ENCODE assay signal across 2 cellular contexts in the genomic region with DNA sequence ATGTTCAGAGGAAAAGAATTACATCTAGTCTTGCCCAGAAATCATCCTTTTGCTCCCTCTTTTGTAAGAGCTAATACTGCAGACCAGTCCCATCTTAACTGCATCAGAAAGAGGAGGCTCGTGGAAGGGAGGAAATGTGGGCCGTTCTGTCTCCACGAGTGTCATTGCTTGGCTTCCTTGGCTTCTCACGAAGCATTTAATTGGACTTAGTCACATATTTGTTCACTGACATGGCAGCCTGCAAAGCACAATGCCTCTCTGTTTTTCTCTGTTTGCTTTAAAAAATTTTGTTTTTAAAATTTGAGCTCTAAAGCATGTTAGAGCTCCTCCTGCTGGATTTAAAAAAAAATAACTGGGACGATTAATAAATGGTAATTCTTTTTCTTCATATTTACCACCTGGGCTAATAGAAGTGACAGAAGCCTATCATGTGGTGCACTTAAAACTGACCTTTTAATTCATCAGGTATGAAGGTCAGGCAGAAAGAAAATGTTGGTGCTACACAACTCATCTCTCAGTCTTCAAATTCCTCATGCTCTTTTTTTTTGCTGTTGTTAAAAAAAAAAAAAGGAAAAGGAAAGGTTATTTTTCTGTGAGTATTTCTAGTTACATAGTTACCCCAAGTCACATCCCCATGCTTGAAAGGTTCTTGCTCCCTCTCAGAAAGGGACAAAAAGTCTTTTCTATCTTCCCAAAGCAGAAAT.
TF ChIP-seq lines count a peak whose summit lies in the region.

No MANE protein-coding gene starts in this region.

TF ChIP-seq in SK-N-SH treated with all-trans-retinoic acid at 6 μM for 48 hours, 23 proteins besides CTCF, POLR2A, EP300 and RAD21:
- TF ChIP-seq ZNF70 (CRISPR knock-in tag; IDR thresholded peaks at IDR 0.05), result no peak
- no peak for TF ChIP-seq ZNF8 (CRISPR knock-in tag; IDR thresholded peaks at IDR 0.05)
- TF ChIP-seq ISL1 (CRISPR knock-in tag; IDR thresholded peaks at IDR 0.05), result no peak
- TF ChIP-seq CREB5 (CRISPR knock-in tag; IDR thresholded peaks at IDR 0.05; ENCODE audit: low read depth), result no peak
- no peak for TF ChIP-seq OSR1 (CRISPR knock-in tag; IDR thresholded peaks at IDR 0.05)
- TF ChIP-seq ZFP30 (CRISPR knock-in tag; IDR thresholded peaks at IDR 0.05), result no peak
- TF ChIP-seq TCF4 (CRISPR knock-in tag; IDR thresholded peaks at IDR 0.05; ENCODE audit: borderline replicate concordance), result no peak
- TF ChIP-seq ZC3H10 (CRISPR knock-in tag; IDR thresholded peaks at IDR 0.05), result 0 out of 2 replicates have a peak, but pooled peaks have one; percentile 6
- TF ChIP-seq RARB (CRISPR knock-in tag; IDR thresholded peaks at IDR 0.05), result no peak
- TF ChIP-seq BACH2 (CRISPR knock-in tag; IDR thresholded peaks at IDR 0.05; ENCODE audit: borderline replicate concordance), result no peak
- TF ChIP-seq PPARA (CRISPR knock-in tag; IDR thresholded peaks at IDR 0.05; ENCODE audit: borderline replicate concordance), result no peak
- no peak for TF ChIP-seq ZNF565 (CRISPR knock-in tag; conservative IDR thresholded peaks at IDR 0.05; ENCODE audit: low read depth)
- 0 out of 2 replicates have a peak, but pooled peaks have one; percentile 47 for TF ChIP-seq POU6F1 (CRISPR knock-in tag; IDR thresholded peaks at IDR 0.05; ENCODE audit: borderline replicate concordance, low read depth)
- TF ChIP-seq ESRRG (CRISPR knock-in tag; IDR thresholded peaks at IDR 0.05), result no peak
- no peak for TF ChIP-seq ARNTL (CRISPR knock-in tag; IDR thresholded peaks at IDR 0.05; ENCODE audit: borderline replicate concordance, low read depth)
- no peak for TF ChIP-seq SNAI2 (CRISPR knock-in tag; IDR thresholded peaks at IDR 0.05)
- TF ChIP-seq TOX (CRISPR knock-in tag; IDR thresholded peaks at IDR 0.05; ENCODE audit: borderline replicate concordance), result 0 out of 2 replicates have a peak, but pooled peaks have one; percentile 10
- TF ChIP-seq CSRNP3 (CRISPR knock-in tag; IDR thresholded peaks at IDR 0.05), result no peak
- TF ChIP-seq, protein P1, sequence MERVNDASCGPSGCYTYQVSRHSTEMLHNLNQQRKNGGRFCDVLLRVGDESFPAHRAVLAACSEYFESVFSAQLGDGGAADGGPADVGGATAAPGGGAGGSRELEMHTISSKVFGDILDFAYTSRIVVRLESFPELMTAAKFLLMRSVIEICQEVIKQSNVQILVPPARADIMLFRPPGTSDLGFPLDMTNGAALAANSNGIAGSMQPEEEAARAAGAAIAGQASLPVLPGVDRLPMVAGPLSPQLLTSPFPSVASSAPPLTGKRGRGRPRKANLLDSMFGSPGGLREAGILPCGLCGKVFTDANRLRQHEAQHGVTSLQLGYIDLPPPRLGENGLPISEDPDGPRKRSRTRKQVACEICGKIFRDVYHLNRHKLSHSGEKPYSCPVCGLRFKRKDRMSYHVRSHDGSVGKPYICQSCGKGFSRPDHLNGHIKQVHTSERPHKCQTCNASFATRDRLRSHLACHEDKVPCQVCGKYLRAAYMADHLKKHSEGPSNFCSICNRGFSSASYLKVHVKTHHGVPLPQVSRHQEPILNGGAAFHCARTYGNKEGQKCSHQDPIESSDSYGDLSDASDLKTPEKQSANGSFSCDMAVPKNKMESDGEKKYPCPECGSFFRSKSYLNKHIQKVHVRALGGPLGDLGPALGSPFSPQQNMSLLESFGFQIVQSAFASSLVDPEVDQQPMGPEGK (CRISPR knock-in tag; IDR thresholded peaks at IDR 0.05; ENCODE audit: borderline replicate concordance), result no peak
- no peak for TF ChIP-seq ZFP3 (CRISPR knock-in tag; IDR thresholded peaks at IDR 0.05)
- no peak for TF ChIP-seq GLIS3 (CRISPR knock-in tag; IDR thresholded peaks at IDR 0.05)
- TF ChIP-seq CSDC2 (CRISPR knock-in tag; IDR thresholded peaks at IDR 0.05), result no peak

TF ChIP-seq in HepG2, 621 proteins besides CTCF, POLR2A, EP300 and RAD21 (continues in another document):
- TF ChIP-seq KDM3A (CRISPR knock-in tag; IDR thresholded peaks at IDR 0.05; ENCODE audit: low read depth) (no peak), MTF1 (CRISPR knock-in tag; IDR thresholded peaks at IDR 0.05) (no peak), NFIC (IDR thresholded peaks at IDR 0.05; ENCODE audit: low read length) (no peak), SRSF9 (IDR thresholded peaks at IDR 0.05; ENCODE audit: borderline replicate concordance, insufficient read depth, low read depth, low read length, poor library complexity, severe bottlenecking) (no peak), TERF1 (CRISPR knock-in tag; IDR thresholded peaks at IDR 0.05) (no peak), MEF2D (CRISPR knock-in tag; IDR thresholded peaks at IDR 0.05) (no peak), AKAP8 (CRISPR knock-in tag; IDR thresholded peaks at IDR 0.05) (no peak), ZNF703 (CRISPR knock-in tag; IDR thresholded peaks at IDR 0.05; ENCODE audit: borderline replicate concordance) (no peak), RBAK (CRISPR knock-in tag; IDR thresholded peaks at IDR 0.05) (0 out of 2 replicates have a peak, but pooled peaks have one; percentile 21), KDM6A (CRISPR knock-in tag; IDR thresholded peaks at IDR 0.05; ENCODE audit: low read depth) (no peak), MAFF (IDR thresholded peaks at IDR 0.05; ENCODE audit: low read depth, low read length) (0 out of 2 replicates have a peak, but pooled peaks have one; percentile 1), SRF (IDR thresholded peaks at IDR 0.05; ENCODE audit: low read depth, low read length) (no peak), ZNF567 (CRISPR knock-in tag; IDR thresholded peaks at IDR 0.05; ENCODE audit: borderline replicate concordance) (no peak), ZNF326 (CRISPR knock-in tag; IDR thresholded peaks at IDR 0.05; ENCODE audit: borderline replicate concordance) (no peak), HOXA5 (CRISPR knock-in tag; IDR thresholded peaks at IDR 0.05) (no peak), ZNF546 (CRISPR knock-in tag; conservative IDR thresholded peaks at IDR 0.05) (no peak), POLR2AphosphoS2 (IDR thresholded peaks at IDR 0.05; ENCODE audit: low read depth, low read length) (no peak), DNMT3B (CRISPR knock-in tag; conservative IDR thresholded peaks at IDR 0.05) (no peak), THAP9 (CRISPR knock-in tag; IDR thresholded peaks at IDR 0.05; ENCODE audit: borderline replicate concordance) (no peak), THYN1 (CRISPR knock-in tag; IDR thresholded peaks at IDR 0.05; ENCODE audit: borderline replicate concordance, low read depth) (no peak), SP4 (CRISPR knock-in tag; IDR thresholded peaks at IDR 0.05) (no peak), SOX13 (IDR thresholded peaks at IDR 0.05) (no peak), SOX13 (CRISPR knock-in tag; conservative IDR thresholded peaks at IDR 0.05 in 1 of 2, IDR thresholded peaks at IDR 0.05 in 1 of 2) (peak in 1 of 2 experiments; percentile 35; a peak in 1 of 4 replicates), FOXO1 (CRISPR knock-in tag; IDR thresholded peaks at IDR 0.05) (no peak), NKX3-1 (CRISPR knock-in tag; IDR thresholded peaks at IDR 0.05) (no peak)
- TF ChIP-seq, protein P2, sequence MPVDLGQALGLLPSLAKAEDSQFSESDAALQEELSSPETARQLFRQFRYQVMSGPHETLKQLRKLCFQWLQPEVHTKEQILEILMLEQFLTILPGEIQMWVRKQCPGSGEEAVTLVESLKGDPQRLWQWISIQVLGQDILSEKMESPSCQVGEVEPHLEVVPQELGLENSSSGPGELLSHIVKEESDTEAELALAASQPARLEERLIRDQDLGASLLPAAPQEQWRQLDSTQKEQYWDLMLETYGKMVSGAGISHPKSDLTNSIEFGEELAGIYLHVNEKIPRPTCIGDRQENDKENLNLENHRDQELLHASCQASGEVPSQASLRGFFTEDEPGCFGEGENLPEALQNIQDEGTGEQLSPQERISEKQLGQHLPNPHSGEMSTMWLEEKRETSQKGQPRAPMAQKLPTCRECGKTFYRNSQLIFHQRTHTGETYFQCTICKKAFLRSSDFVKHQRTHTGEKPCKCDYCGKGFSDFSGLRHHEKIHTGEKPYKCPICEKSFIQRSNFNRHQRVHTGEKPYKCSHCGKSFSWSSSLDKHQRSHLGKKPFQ (CRISPR knock-in tag; IDR thresholded peaks at IDR 0.05; ENCODE audit: insufficient replicate concordance), result no peak
- TF ChIP-seq, protein P3, sequence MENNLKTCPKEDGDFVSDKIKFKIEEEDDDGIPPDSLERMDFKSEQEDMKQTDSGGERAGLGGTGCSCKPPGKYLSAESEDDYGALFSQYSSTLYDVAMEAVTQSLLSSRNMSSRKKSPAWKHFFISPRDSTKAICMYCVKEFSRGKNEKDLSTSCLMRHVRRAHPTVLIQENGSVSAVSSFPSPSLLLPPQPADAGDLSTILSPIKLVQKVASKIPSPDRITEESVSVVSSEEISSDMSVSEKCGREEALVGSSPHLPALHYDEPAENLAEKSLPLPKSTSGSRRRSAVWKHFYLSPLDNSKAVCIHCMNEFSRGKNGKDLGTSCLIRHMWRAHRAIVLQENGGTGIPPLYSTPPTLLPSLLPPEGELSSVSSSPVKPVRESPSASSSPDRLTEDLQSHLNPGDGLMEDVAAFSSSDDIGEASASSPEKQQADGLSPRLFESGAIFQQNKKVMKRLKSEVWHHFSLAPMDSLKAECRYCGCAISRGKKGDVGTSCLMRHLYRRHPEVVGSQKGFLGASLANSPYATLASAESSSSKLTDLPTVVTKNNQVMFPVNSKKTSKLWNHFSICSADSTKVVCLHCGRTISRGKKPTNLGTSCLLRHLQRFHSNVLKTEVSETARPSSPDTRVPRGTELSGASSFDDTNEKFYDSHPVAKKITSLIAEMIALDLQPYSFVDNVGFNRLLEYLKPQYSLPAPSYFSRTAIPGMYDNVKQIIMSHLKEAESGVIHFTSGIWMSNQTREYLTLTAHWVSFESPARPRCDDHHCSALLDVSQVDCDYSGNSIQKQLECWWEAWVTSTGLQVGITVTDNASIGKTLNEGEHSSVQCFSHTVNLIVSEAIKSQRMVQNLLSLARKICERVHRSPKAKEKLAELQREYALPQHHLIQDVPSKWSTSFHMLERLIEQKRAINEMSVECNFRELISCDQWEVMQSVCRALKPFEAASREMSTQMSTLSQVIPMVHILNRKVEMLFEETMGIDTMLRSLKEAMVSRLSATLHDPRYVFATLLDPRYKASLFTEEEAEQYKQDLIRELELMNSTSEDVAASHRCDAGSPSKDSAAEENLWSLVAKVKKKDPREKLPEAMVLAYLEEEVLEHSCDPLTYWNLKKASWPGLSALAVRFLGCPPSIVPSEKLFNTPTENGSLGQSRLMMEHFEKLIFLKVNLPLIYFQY (CRISPR knock-in tag; IDR thresholded peaks at IDR 0.05; ENCODE audit: borderline replicate concordance), result no peak
